Comparison of ENCODE assay signal across 8 cellular contexts in genomic region chr3:42539871-42540714, GRCh38. TPM values are rescaled to one million over a fixed set of nuclear protein-coding genes. Genes with fewer than 3 reads are reported as not detected.
DNase-seq lines count a peak whose midpoint lies in the region; ATAC-seq and TF ChIP-seq lines count a peak whose summit lies in the region.

No MANE protein-coding gene starts in this region.

- intact Hi-C loops in prostate gland (cut with DNase I), result loop anchor here (10.0 kb wide), 1 partner anchor 315 kb away; no protein-coding TSS in a partner anchor

- H3K4me1 ChIP-seq in gastroesophageal sphincter, result peaks cover 3 to 22% (median 8%) of the 10 kb centered on the region in 3 donors
- peaks cover 19% of the 10 kb centered on the region for H3K4me1 ChIP-seq in prostate gland (replicated peaks)

- TF ChIP-seq CTCF in AG09309 (IDR thresholded peaks at IDR 0.05; ENCODE audit: control insufficient read depth, insufficient read depth, low read depth, low read length, missing control alignments), result peak; percentile 69
- peak in 3 of 4 experiments; percentile 38 to 73 (median 45) for TF ChIP-seq CTCF in gastroesophageal sphincter (IDR thresholded peaks at IDR 0.05)
- peak; percentile 82 to 89 (median 86) for TF ChIP-seq CTCF in prostate gland (IDR thresholded peaks at IDR 0.05)

- TF ChIP-seq EP300 in gastroesophageal sphincter (IDR thresholded peaks at IDR 0.05), result no peak

- peaks cover 8% of the 10 kb centered on the region for H3K4me1 Mint-ChIP-seq in activated T-cell treated with anti-CD3 and anti-CD28 coated beads, Interleukin-2, amount 50 U/mL, for 4 hours (ENCODE audit: low read depth)

- 100% methylated on average over 1 of the region's 14 CpGs; no CpG with 5 or more reads in 1 of the 2 donors for WGBS in gastroesophageal sphincter (ENCODE audit: low coverage in 1 of 2), 2 donors
- 65% methylated on average over 14 of the region's 14 CpGs for WGBS in prostate gland

- no peaks in the 10 kb centered on the region for H3K9me3 ChIP-seq in gastroesophageal sphincter
- no peaks in the 10 kb centered on the region for H3K9me3 ChIP-seq in prostate gland

- H3K9me3 Mint-ChIP-seq in activated T-cell treated with anti-CD3 and anti-CD28 coated beads, Interleukin-2, amount 50 U/mL, for 4 hours, result no peaks in the 10 kb centered on the region

- H3K27me3 Mint-ChIP-seq in activated T-cell treated with anti-CD3 and anti-CD28 coated beads, Interleukin-2, amount 50 U/mL, for 4 hours (ENCODE audit: low read depth), result no peaks in the 10 kb centered on the region

- H3K36me3 ChIP-seq in gastroesophageal sphincter (no peaks in the 10 kb centered on the region), prostate gland (no peaks in the 10 kb centered on the region)

- H3K27me3 ChIP-seq in gastroesophageal sphincter, result no peaks in the 10 kb centered on the region
- H3K27me3 ChIP-seq in prostate gland (replicated peaks; ENCODE audit: insufficient read depth), result no peaks in the 10 kb centered on the region

- H3K27ac ChIP-seq in gastroesophageal sphincter (no peak overlapping the region), prostate gland (peak overlapping the region; percentile 23 to 29)

- ATAC-seq in GM19023 (IDR thresholded peaks at IDR 0.05; ENCODE audit: unreplicated experiment) (peak; percentile 55), gastroesophageal sphincter (no peak), GM18870 (IDR thresholded peaks at IDR 0.05; ENCODE audit: unreplicated experiment) (no peak)
- peak; percentile 56 to 63 for ATAC-seq in activated T-cell treated with anti-CD3 and anti-CD28 coated beads, Interleukin-2, amount 50 U/mL, for 4 hours

- H3K4me3 ChIP-seq in AG09309 (ENCODE audit: control insufficient read depth, low read depth, low read length) (no peak overlapping the region), gastroesophageal sphincter (no peak overlapping the region), prostate gland (no peak overlapping the region)

- TF ChIP-seq POLR2A in gastroesophageal sphincter (IDR thresholded peaks at IDR 0.05) (no peak), prostate gland (IDR thresholded peaks at IDR 0.05) (no peak)

- no peak for DNase-seq in AG09309 (ENCODE audit: low read depth)
- peak; percentile 1 for DNase-seq in NCI-H345 treated with DMSO at 0.1 percent for 48 hours (lab: John Stamatoyannopoulos, UW; ENCODE audit: unreplicated experiment)
- peak; percentile 59 for DNase-seq in activated T-cell treated with anti-CD3 and anti-CD28 coated beads, Interleukin-2, amount 50 U/mL, for 4 hours
- peak; percentile 67 for DNase-seq in prostate gland (ENCODE audit: low spot score)
- DNase-seq in occipital lobe (lab: John Stamatoyannopoulos, UW), result no peak

- no peaks in the 10 kb centered on the region for H3K36me3 Mint-ChIP-seq in activated T-cell treated with anti-CD3 and anti-CD28 coated beads, Interleukin-2, amount 50 U/mL, for 4 hours (ENCODE audit: insufficient read depth)

- H3K4me3 Mint-ChIP-seq in activated T-cell treated with anti-CD3 and anti-CD28 coated beads, Interleukin-2, amount 50 U/mL, for 4 hours, result no peak overlapping the region

RNA-seq across cellular contexts. Expression of gene VIPR1, which starts 37.6 kb away (rescaled TPM):
- 1 to 10 TPM; 2.2 to 4.7 (median 4.6) TPM for total RNA-seq in activated T-cell treated with anti-CD3 and anti-CD28 coated beads, Interleukin-2, amount 50 U/mL, for 4 hours
- total RNA-seq in gastroesophageal sphincter (1 to 10 TPM; 3.8 to 9.5 (median 5.9) TPM), prostate gland (100 to 1,000 TPM in 1 of 2 donors, 10 to 100 TPM in 1; 98.5 to 226 TPM), occipital lobe (0.16 TPM)

RNA-seq across cellular contexts. Expression of gene SEC22C, which starts 41.7 kb away (rescaled TPM):
- 10 to 100 TPM; 32.0 to 35.3 (median 35.1) TPM for total RNA-seq in activated T-cell treated with anti-CD3 and anti-CD28 coated beads, Interleukin-2, amount 50 U/mL, for 4 hours
- total RNA-seq in gastroesophageal sphincter (10 to 100 TPM; 56.0 to 84.4 (median 72.1) TPM), prostate gland (100 to 1,000 TPM in 1 of 2 donors, 10 to 100 TPM in 1; 78.0 to 120 TPM), occipital lobe (78.5 TPM)

RNA-seq across cellular contexts. Expression of gene SS18L2, which starts 50.6 kb away (rescaled TPM):
- total RNA-seq in activated T-cell treated with anti-CD3 and anti-CD28 coated beads, Interleukin-2, amount 50 U/mL, for 4 hours, result 10 to 100 TPM; 68.8 to 79.1 (median 72.6) TPM
- total RNA-seq in gastroesophageal sphincter (10 to 100 TPM in 2 of 4 donors, 1 to 10 TPM in 2; 8.4 to 32.2 (median 12.8) TPM), prostate gland (10 to 100 TPM; 23.0 to 43.3 TPM), occipital lobe (26.4 TPM)

Comparison
In these comparisons a context has a peak if more than half of its experiments do, and no peak if none do; other contexts are left out.
1. DNase-seq: peak in NCI-H345 treated with DMSO at 0.1 percent for 48 hours (single experiment), activated T-cell treated with anti-CD3 and anti-CD28 coated beads, Interleukin-2, amount 50 U/mL, for 4 hours (single experiment) and prostate gland (single experiment); none in AG09309 (single experiment) and occipital lobe (single experiment).
2. ATAC-seq: peak in GM19023 (single experiment) and activated T-cell treated with anti-CD3 and anti-CD28 coated beads, Interleukin-2, amount 50 U/mL, for 4 hours (2 of 2); none in gastroesophageal sphincter (single experiment) and GM18870 (single experiment).
3. H3K27ac ChIP-seq: peak in prostate gland (2 of 2); none in gastroesophageal sphincter (0 of 4).
4. RNA of gene VIPR1, which starts 37.6 kb away (total RNA-seq): 98.5 to 226 TPM in prostate gland; 3.8 to 9.5 TPM in gastroesophageal sphincter, 2.2 to 4.7 TPM in activated T-cell treated with anti-CD3 and anti-CD28 coated beads, Interleukin-2, amount 50 U/mL, for 4 hours and 0.16 TPM in occipital lobe (single experiment); every median in the first group is over 4 times any median in the second.
5. Peak in every context shown above with its lines, with median percentiles within 50 percentile points of each other: CTCF ChIP-seq.